Comparison of ENCODE assay signal across 17 cellular contexts in genomic region chr18:53458944-53459580, GRCh38.
DNase-seq lines count a peak whose midpoint lies in the region; ATAC-seq and TF ChIP-seq lines count a peak whose summit lies in the region.
"Had no signal": no experiment of that assay in that cellular context is flagged by ENCODE, and none has a peak within 500 bp of the region (broad histone marks: within the 10 kb centered on the region; RNA-seq: fewer than 3 reads in every experiment).

No MANE protein-coding gene starts in this region.

- H3K36me3 ChIP-seq in H7 (replicated peaks; ENCODE audit: control insufficient read depth, insufficient read depth, low read length) (no peaks in the 10 kb centered on the region), neural progenitor cell (no peaks in the 10 kb centered on the region), psoas muscle (ENCODE audit: insufficient read depth in 1 of 2, low read depth in 1 of 2) (no peaks in the 10 kb centered on the region), esophagus muscularis mucosa (no peaks in the 10 kb centered on the region)
- H3K36me3 ChIP-seq: suprapubic skin had no signal

- 10 to 29% (median 23%) methylated on average over 5 of the region's 5 CpGs for WGBS in psoas muscle, 3 donors
- 27% methylated on average over 5 of the region's 5 CpGs for WGBS in esophagus muscularis mucosa

- no peak for TF ChIP-seq CTCF in glutamatergic neuron (IDR thresholded peaks at IDR 0.05; ENCODE audit: partially characterized antibody, unreplicated experiment)
- no peak for TF ChIP-seq CTCF in neural progenitor cell (IDR thresholded peaks at IDR 0.05)
- no peak for TF ChIP-seq CTCF in psoas muscle (IDR thresholded peaks at IDR 0.05)
- TF ChIP-seq CTCF in esophagus muscularis mucosa (IDR thresholded peaks at IDR 0.05): no peak

- no peaks in the 10 kb centered on the region for H3K79me2 ChIP-seq in neural progenitor cell (ENCODE audit: low read depth)

- peak overlapping the region; percentile 58 for H3K4me2 ChIP-seq in neural progenitor cell

- H3K4me1 Mint-ChIP-seq in glutamatergic neuron (ENCODE audit: low read depth, unreplicated experiment) (peaks cover 32% of the 10 kb centered on the region), neural progenitor cell (peaks cover 35% of the 10 kb centered on the region)
- H3K4me1 Mint-ChIP-seq: naive B cell had no signal

- peaks cover 5% of the 10 kb centered on the region for H3K9me3 Mint-ChIP-seq in glutamatergic neuron (ENCODE audit: unreplicated experiment)
- H3K9me3 Mint-ChIP-seq in neural progenitor cell: peaks cover 18% of the 10 kb centered on the region

- no peak for ATAC-seq in psoas muscle
- ATAC-seq: Panc1 had no signal

- H3K9me3 ChIP-seq in neural progenitor cell (ENCODE audit: low read depth): no peaks in the 10 kb centered on the region
- no peaks in the 10 kb centered on the region for H3K9me3 ChIP-seq in psoas muscle
- H3K9me3 ChIP-seq in esophagus muscularis mucosa: no peaks in the 10 kb centered on the region
- H3K9me3 ChIP-seq: suprapubic skin had no signal

- TF ChIP-seq POLR2A in esophagus muscularis mucosa (IDR thresholded peaks at IDR 0.05; ENCODE audit: low read depth): no peak

- H3K36me3 Mint-ChIP-seq in glutamatergic neuron (ENCODE audit: unreplicated experiment): no peaks in the 10 kb centered on the region
- peaks cover 7% of the 10 kb centered on the region for H3K36me3 Mint-ChIP-seq in neural progenitor cell

- H3K27ac ChIP-seq in neural progenitor cell (no peak overlapping the region), psoas muscle (no peak overlapping the region), esophagus muscularis mucosa (replicated peaks in 1 of 4) (no peak overlapping the region)
- H3K27ac ChIP-seq: suprapubic skin had no signal

- peaks cover 14% of the 10 kb centered on the region for H3F3A ChIP-seq in neural progenitor cell (ENCODE audit: low read depth)

- peak; percentile 37 for DNase-seq in H7
- peak; percentile 83 to 96 for DNase-seq in NCI-H446 (lab: John Stamatoyannopoulos, UW)
- DNase-seq in glutamatergic neuron: peak; percentile 48
- peak; percentile 78 for DNase-seq in neural progenitor cell (ENCODE audit: low spot score)
- no peak for DNase-seq in psoas muscle
- no peak for DNase-seq in esophagus muscularis mucosa (ENCODE audit: extremely low spot score)
- no peak for DNase-seq in AG08396 (ENCODE audit: low spot score)
- no peak for DNase-seq in GM19238 (ENCODE audit: insufficient read length, low spot score)
- DNase-seq: activated CD4-positive, alpha-beta T cell treated with anti-CD3 and anti-CD28 coated beads, Interleukin-2, amount 50 U/mL, for 48 hours; activated naive CD4-positive, alpha-beta T cell; cerebellar nuclear complex; erythroblast; naive B cell; small intestine; T-helper 2 cell had no signal

- H3K4me3 Mint-ChIP-seq in glutamatergic neuron (ENCODE audit: unreplicated experiment) (peak overlapping the region; percentile 22), neural progenitor cell (no peak overlapping the region)
- H3K4me3 Mint-ChIP-seq: naive B cell had no signal

- intact Hi-C loops in psoas muscle (cut with DNase I) (no loop called here), esophagus muscularis mucosa (cut with DNase I) (no loop called here)

- H3K4me1 ChIP-seq in neural progenitor cell (peaks cover 13% of the 10 kb centered on the region), psoas muscle (no peaks in the 10 kb centered on the region), esophagus muscularis mucosa (no peaks in the 10 kb centered on the region)

- H3K27me3 Mint-ChIP-seq in glutamatergic neuron (ENCODE audit: unreplicated experiment) (peaks cover 3% of the 10 kb centered on the region), neural progenitor cell (ENCODE audit: insufficient read depth, low read depth) (peaks cover 2% of the 10 kb centered on the region)
- H3K27me3 Mint-ChIP-seq: naive B cell had no signal

- no peak overlapping the region for H3K9ac ChIP-seq in neural progenitor cell

- H3K27me3 ChIP-seq in H7 (ENCODE audit: control insufficient read depth, insufficient read depth, low read length): no peaks in the 10 kb centered on the region
- H3K27me3 ChIP-seq in neural progenitor cell: no peaks in the 10 kb centered on the region
- H3K27me3 ChIP-seq in psoas muscle (ENCODE audit: insufficient read depth in 3 of 3, low read length in 2 of 3): no peaks in the 10 kb centered on the region
- H3K27me3 ChIP-seq in esophagus muscularis mucosa: no peaks in the 10 kb centered on the region
- H3K27me3 ChIP-seq: suprapubic skin had no signal

- H3K4me3 ChIP-seq in H7 (ENCODE audit: insufficient read depth, low read depth, low read length) (no peak overlapping the region), neural progenitor cell (no peak overlapping the region), psoas muscle (no peak overlapping the region), esophagus muscularis mucosa (no peak overlapping the region)
- H3K4me3 ChIP-seq: suprapubic skin had no signal

- no peaks in the 10 kb centered on the region for H4K20me1 ChIP-seq in neural progenitor cell (ENCODE audit: low read depth)

- no peak overlapping the region for H2AFZ ChIP-seq in neural progenitor cell (replicated peaks)

- H3K27ac Mint-ChIP-seq in glutamatergic neuron (ENCODE audit: unreplicated experiment): peak overlapping the region; percentile 93
- peak overlapping the region; percentile 76 for H3K27ac Mint-ChIP-seq in neural progenitor cell
- H3K27ac Mint-ChIP-seq: naive B cell had no signal

- no peak for TF ChIP-seq EP300 in esophagus muscularis mucosa (IDR thresholded peaks at IDR 0.05)

Comparison
In these comparisons a context has a peak if more than half of its experiments do, and no peak if none do; other contexts are left out.
1. DNase-seq: peak in H7 (single experiment), NCI-H446 (2 of 2), glutamatergic neuron (single experiment) and neural progenitor cell (single experiment); none in psoas muscle (0 of 2), esophagus muscularis mucosa (single experiment), AG08396 (single experiment) and GM19238 (single experiment).